In the genomic region with DNA sequence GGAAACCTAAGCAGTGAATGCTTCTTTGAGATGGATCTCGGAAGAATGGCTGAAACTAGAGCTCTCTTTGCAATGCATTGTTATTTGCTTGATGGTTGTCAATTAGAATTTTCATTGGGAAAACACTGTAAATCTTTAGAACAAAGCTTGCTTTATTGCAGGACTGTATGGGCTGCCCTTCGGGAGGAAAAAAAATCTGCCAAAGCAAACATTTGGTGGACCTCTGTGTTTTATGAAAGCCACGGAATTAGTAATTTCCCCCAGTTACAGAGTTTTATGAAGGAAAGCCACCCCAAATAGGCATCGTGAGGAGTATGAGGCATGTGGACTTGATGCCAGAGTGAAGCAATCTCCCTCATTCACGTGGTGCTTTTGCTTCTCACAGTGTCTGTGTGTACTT, we compare ENCODE assay signal across 1 cellular context.
A peak's percentile ranks its signal among the peaks of the same experiment; 100 is the strongest.
TF ChIP-seq lines count a peak whose summit lies in the region.

No MANE protein-coding gene starts in this region.

TF ChIP-seq in H1, 55 proteins besides CTCF, POLR2A, EP300 and RAD21:
- TF ChIP-seq, protein P1, sequence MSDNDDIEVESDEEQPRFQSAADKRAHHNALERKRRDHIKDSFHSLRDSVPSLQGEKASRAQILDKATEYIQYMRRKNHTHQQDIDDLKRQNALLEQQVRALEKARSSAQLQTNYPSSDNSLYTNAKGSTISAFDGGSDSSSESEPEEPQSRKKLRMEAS (IDR thresholded peaks at IDR 0.05), result peak; percentile 45; the same call in 1 of the 2 replicates
- no peak for TF ChIP-seq SRF (IDR thresholded peaks at IDR 0.05; ENCODE audit: low read depth, low read length)
TF ChIP-seq in H1: peak in this region for 1.
